Comparison of ENCODE assay signal across 30 cellular contexts in the genomic region with DNA sequence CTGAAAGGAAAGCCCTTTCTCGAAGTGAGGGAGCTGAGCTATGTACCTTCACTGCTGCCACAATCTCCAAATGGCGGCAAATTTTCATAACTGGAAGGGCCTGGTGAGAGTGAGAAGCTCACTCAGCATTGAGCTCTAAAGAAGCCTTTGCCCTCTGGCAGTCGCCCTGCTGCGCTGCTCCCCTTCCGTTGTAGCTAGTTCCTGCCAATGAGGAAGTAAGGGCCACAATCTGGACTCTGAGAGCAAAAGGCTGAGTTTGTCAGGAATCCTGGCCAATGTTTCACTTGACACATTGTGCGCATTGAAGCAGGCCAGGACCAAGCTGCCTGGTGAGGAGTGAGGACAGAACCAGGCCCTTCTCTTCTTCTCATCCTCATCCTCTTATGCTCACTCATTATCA.
"Had no signal": no experiment of that assay in that cellular context is flagged by ENCODE, and none has a peak within 500 bp of the region (broad histone marks: within the 10 kb centered on the region; RNA-seq: fewer than 3 reads in every experiment).

No MANE protein-coding gene starts in this region.

- H3K79me2 ChIP-seq: hepatocyte had no signal

- DNase-seq: activated CD4-positive, alpha-beta T cell treated with anti-CD3 and anti-CD28 coated beads for 36 hours; activated CD4-positive, CD25-positive, alpha-beta regulatory T cell; activated CD8-positive, alpha-beta memory T cell treated with anti-CD3 and anti-CD28 coated beads for 24 hours; activated effector memory CD4-positive, alpha-beta T cell treated with anti-CD3 and anti-CD28 coated beads, Interleukin-2, amount 50 U/mL, for 16 hours; activated naive CD4-positive, alpha-beta T cell treated with anti-CD3 and anti-CD28 coated beads for 36 hours; activated naive CD8-positive, alpha-beta T cell treated with anti-CD3 and anti-CD28 coated beads for 36 hours; activated T-cell treated with anti-CD3 and anti-CD28 coated beads, Interleukin-2, amount 50 U/mL, for 1 hour; aorta; body of pancreas; cerebellar nuclear complex; dorsolateral prefrontal cortex; effector memory CD8-positive, alpha-beta T cell; erythroblast; lower lobe of right lung; mesenchymal stem cell; naive B cell; nephron progenitor cell; pancreas; psoas muscle; stimulated activated CD4-positive, alpha-beta T cell treated with anti-CD3 and anti-CD28 coated beads, Interleukin-15, amount 100 ng/mL, for 24 hours; stimulated activated CD4-positive, alpha-beta T cell treated with anti-CD3 and anti-CD28 coated beads, Interleukin-2, amount 100 ng/mL, for 24 hours; stimulated activated naive B cell treated with anti-CD40 and anti-IgM and Interleukin-4, amounts not matched to agents 10 μg/mL and 1 μg/mL and 100 μg/mL, for 72 hours; T-helper 17 cell; T1000 had no signal

- H2AFZ ChIP-seq: hepatocyte had no signal

- H3K4me1 Mint-ChIP-seq: activated CD4-positive, alpha-beta T cell treated with anti-CD3 and anti-CD28 coated beads for 36 hours; activated naive CD8-positive, alpha-beta T cell treated with anti-CD3 and anti-CD28 coated beads for 36 hours; naive B cell; nephron progenitor cell; T-helper 17 cell had no signal

- H3K27me3 Mint-ChIP-seq: activated CD4-positive, alpha-beta T cell treated with anti-CD3 and anti-CD28 coated beads for 36 hours; activated naive CD8-positive, alpha-beta T cell treated with anti-CD3 and anti-CD28 coated beads for 36 hours; effector memory CD8-positive, alpha-beta T cell; naive B cell; stimulated activated naive B cell treated with anti-CD40 and anti-IgM and Interleukin-4, amounts not matched to agents 10 μg/mL and 1 μg/mL and 100 μg/mL, for 72 hours; T-helper 17 cell had no signal

- H3K27ac ChIP-seq: adrenal gland, body of pancreas, coronary artery, dorsolateral prefrontal cortex, gastroesophageal sphincter, hepatocyte, lower lobe of right lung, pancreas, psoas muscle, tibial nerve had no signal

- H3K4me3 ChIP-seq: adrenal gland, body of pancreas, coronary artery, dorsolateral prefrontal cortex, gastroesophageal sphincter, hepatocyte, lower lobe of right lung, pancreas, psoas muscle, tibial nerve had no signal

- H3K36me3 Mint-ChIP-seq: activated naive CD8-positive, alpha-beta T cell treated with anti-CD3 and anti-CD28 coated beads for 36 hours; naive B cell; stimulated activated naive B cell treated with anti-CD40 and anti-IgM and Interleukin-4, amounts not matched to agents 10 μg/mL and 1 μg/mL and 100 μg/mL, for 72 hours had no signal

- H3K9me3 Mint-ChIP-seq: activated naive CD4-positive, alpha-beta T cell treated with anti-CD3 and anti-CD28 coated beads for 36 hours; activated naive CD8-positive, alpha-beta T cell treated with anti-CD3 and anti-CD28 coated beads for 36 hours; activated T-helper 1 cell treated with anti-CD3 and anti-CD28 coated beads, Interleukin-12 subunit alpha, Interleukin-12 subunit beta, Interleukin-2, Interleukin-4 antibody, amounts not matched to agents 30 ng/mL and 10 ng/mL and 1 ng/mL, durations not matched to agents 14 hours and 24 hours and 36 hours; effector memory CD8-positive, alpha-beta T cell; naive B cell; nephron progenitor cell; stimulated activated naive B cell treated with anti-CD40 and anti-IgM and Interleukin-4, amounts not matched to agents 10 μg/mL and 1 μg/mL and 100 μg/mL, for 72 hours had no signal

- H3K9me3 ChIP-seq: adrenal gland, body of pancreas, gastroesophageal sphincter, lower lobe of right lung, pancreas, psoas muscle, tibial nerve had no signal

- H3K4me3 Mint-ChIP-seq: activated CD4-positive, alpha-beta T cell treated with anti-CD3 and anti-CD28 coated beads for 36 hours; activated naive CD4-positive, alpha-beta T cell treated with anti-CD3 and anti-CD28 coated beads for 36 hours; activated naive CD8-positive, alpha-beta T cell treated with anti-CD3 and anti-CD28 coated beads for 36 hours; activated T-helper 1 cell treated with anti-CD3 and anti-CD28 coated beads, Interleukin-12 subunit alpha, Interleukin-12 subunit beta, Interleukin-2, Interleukin-4 antibody, amounts not matched to agents 30 ng/mL and 10 ng/mL and 1 ng/mL, durations not matched to agents 14 hours and 24 hours and 36 hours; effector memory CD8-positive, alpha-beta T cell; naive B cell; nephron progenitor cell; stimulated activated naive B cell treated with anti-CD40 and anti-IgM and Interleukin-4, amounts not matched to agents 10 μg/mL and 1 μg/mL and 100 μg/mL, for 72 hours; T-helper 17 cell had no signal

- H3K4me2 ChIP-seq: hepatocyte had no signal

- ATAC-seq: activated CD4-positive, alpha-beta T cell treated with anti-CD3 and anti-CD28 coated beads for 36 hours; body of pancreas; effector memory CD8-positive, alpha-beta T cell; gastroesophageal sphincter; lower lobe of right lung; pancreas; psoas muscle; stimulated activated naive B cell treated with anti-CD40 and anti-IgM and Interleukin-4, amounts not matched to agents 10 μg/mL and 1 μg/mL and 100 μg/mL, for 72 hours; T-helper 17 cell had no signal

- H3K36me3 ChIP-seq: adrenal gland, gastroesophageal sphincter, lower lobe of right lung, pancreas, tibial nerve had no signal

- H3K4me1 ChIP-seq: adrenal gland, body of pancreas, gastroesophageal sphincter, lower lobe of right lung, pancreas, psoas muscle, tibial nerve had no signal

- H3K27ac Mint-ChIP-seq: activated CD4-positive, alpha-beta T cell treated with anti-CD3 and anti-CD28 coated beads for 36 hours; activated naive CD4-positive, alpha-beta T cell treated with anti-CD3 and anti-CD28 coated beads for 36 hours; activated naive CD8-positive, alpha-beta T cell treated with anti-CD3 and anti-CD28 coated beads for 36 hours; activated T-helper 1 cell treated with anti-CD3 and anti-CD28 coated beads, Interleukin-12 subunit alpha, Interleukin-12 subunit beta, Interleukin-2, Interleukin-4 antibody, amounts not matched to agents 30 ng/mL and 10 ng/mL and 1 ng/mL, durations not matched to agents 14 hours and 24 hours and 36 hours; effector memory CD8-positive, alpha-beta T cell; nephron progenitor cell; stimulated activated naive B cell treated with anti-CD40 and anti-IgM and Interleukin-4, amounts not matched to agents 10 μg/mL and 1 μg/mL and 100 μg/mL, for 72 hours; T-helper 17 cell had no signal

- H3K27me3 ChIP-seq: adrenal gland, body of pancreas, dorsolateral prefrontal cortex, gastroesophageal sphincter, hepatocyte, pancreas, tibial nerve had no signal
